ENCODE assay signal across 1 cellular context in genomic region chr20:17882834-17883591, GRCh38.
A peak's percentile ranks its signal among the peaks of the same experiment; 100 is the strongest.
TF ChIP-seq lines count a peak whose summit lies in the region.

No MANE protein-coding gene starts in this region.

TF ChIP-seq in HepG2, 621 proteins besides CTCF, POLR2A, EP300 and RAD21 (continues in another document):
- TF ChIP-seq ZNF609 (CRISPR knock-in tag; IDR thresholded peaks at IDR 0.05; ENCODE audit: borderline replicate concordance) = no peak
- no peak for TF ChIP-seq ZFYVE20 (CRISPR knock-in tag; IDR thresholded peaks at IDR 0.05; ENCODE audit: borderline replicate concordance, low read depth)
- TF ChIP-seq BRD4 (CRISPR knock-in tag; IDR thresholded peaks at IDR 0.05) = no peak
- 0 out of 2 replicates have a peak, but pooled peaks have one; percentile 28 for TF ChIP-seq ZNF350 (CRISPR knock-in tag; IDR thresholded peaks at IDR 0.05; ENCODE audit: borderline replicate concordance, low read depth)
- TF ChIP-seq ZNF670 (CRISPR knock-in tag; IDR thresholded peaks at IDR 0.05; ENCODE audit: borderline replicate concordance) = no peak
- no peak for TF ChIP-seq HMG20B (CRISPR knock-in tag; conservative IDR thresholded peaks at IDR 0.05)
- no peak for TF ChIP-seq ZNF354B (CRISPR knock-in tag; IDR thresholded peaks at IDR 0.05)
- no peak for TF ChIP-seq TRAFD1 (CRISPR knock-in tag; IDR thresholded peaks at IDR 0.05; ENCODE audit: borderline replicate concordance)
- no peak for TF ChIP-seq TMF1 (CRISPR knock-in tag; IDR thresholded peaks at IDR 0.05; ENCODE audit: low read depth)
- TF ChIP-seq ZNF709 (CRISPR knock-in tag; IDR thresholded peaks at IDR 0.05) = 0 out of 2 replicates have a peak, but pooled peaks have one; percentile 9
- no peak for TF ChIP-seq CREB3 (CRISPR knock-in tag; IDR thresholded peaks at IDR 0.05)
- TF ChIP-seq ZNF501 (CRISPR knock-in tag; IDR thresholded peaks at IDR 0.05) = peak; percentile 60; the same call in 1 of the 2 replicates
- no peak for TF ChIP-seq HOXD1 (CRISPR knock-in tag; IDR thresholded peaks at IDR 0.05)
- no peak; the same call in 1 of the 2 replicates for TF ChIP-seq ZNF276 (CRISPR knock-in tag; IDR thresholded peaks at IDR 0.05; ENCODE audit: low read depth)
- peak; percentile 3 for TF ChIP-seq CBX1 (IDR thresholded peaks at IDR 0.05; ENCODE audit: low read depth)
- TF ChIP-seq CEBPB (IDR thresholded peaks at IDR 0.05; ENCODE audit: borderline replicate concordance, low read depth, low read length) = no peak
- no peak for TF ChIP-seq TIGD3 (CRISPR knock-in tag; IDR thresholded peaks at IDR 0.05; ENCODE audit: borderline replicate concordance)
- TF ChIP-seq ZNF382 (CRISPR knock-in tag; IDR thresholded peaks at IDR 0.05; ENCODE audit: borderline replicate concordance) = no peak
- TF ChIP-seq GMEB1 (CRISPR knock-in tag; IDR thresholded peaks at IDR 0.05; ENCODE audit: borderline replicate concordance) = peak; percentile 42; the same call in 1 of the 2 replicates
- TF ChIP-seq ZKSCAN8 (CRISPR knock-in tag; IDR thresholded peaks at IDR 0.05; ENCODE audit: borderline replicate concordance) = no peak
- no peak for TF ChIP-seq PATZ1 (CRISPR knock-in tag; IDR thresholded peaks at IDR 0.05)
- peak; percentile 38; the same call in 1 of the 2 replicates for TF ChIP-seq MTF2 (CRISPR knock-in tag; IDR thresholded peaks at IDR 0.05; ENCODE audit: borderline replicate concordance)
- no peak for TF ChIP-seq ZSCAN5A (CRISPR knock-in tag; IDR thresholded peaks at IDR 0.05; ENCODE audit: borderline replicate concordance)
- no peak for TF ChIP-seq NR2F6 (IDR thresholded peaks at IDR 0.05)
- 0 out of 2 replicates have a peak, but pooled peaks have one; percentile 20 for TF ChIP-seq NR2F6 (CRISPR knock-in tag; IDR thresholded peaks at IDR 0.05)
- no peak for TF ChIP-seq ADNP (CRISPR knock-in tag; IDR thresholded peaks at IDR 0.05)
- no peak for TF ChIP-seq ZNF614 (CRISPR knock-in tag; IDR thresholded peaks at IDR 0.05; ENCODE audit: borderline replicate concordance)
- TF ChIP-seq ZNF558 (CRISPR knock-in tag; IDR thresholded peaks at IDR 0.05; ENCODE audit: borderline replicate concordance) = no peak
- no peak for TF ChIP-seq TRIM24 (CRISPR knock-in tag; IDR thresholded peaks at IDR 0.05)
- TF ChIP-seq ZBED4 (CRISPR knock-in tag; IDR thresholded peaks at IDR 0.05; ENCODE audit: borderline replicate concordance) = no peak
- TF ChIP-seq PAWR (CRISPR knock-in tag; IDR thresholded peaks at IDR 0.05; ENCODE audit: borderline replicate concordance) = no peak
- no peak for TF ChIP-seq ZNF281 (CRISPR knock-in tag; IDR thresholded peaks at IDR 0.05; ENCODE audit: borderline replicate concordance)
- no peak for TF ChIP-seq ZNF326 (CRISPR knock-in tag; IDR thresholded peaks at IDR 0.05; ENCODE audit: borderline replicate concordance)
